Comparison of ENCODE assay signal across 8 cellular contexts in genomic region chr11:62694455-62695167, GRCh38. TPM values are rescaled to one million over a fixed set of nuclear protein-coding genes. Genes with fewer than 3 reads are reported as not detected.
DNase-seq lines count a peak whose midpoint lies in the region; ATAC-seq and TF ChIP-seq lines count a peak whose summit lies in the region.

No MANE protein-coding gene starts in this region.

- peaks cover 6 to 18% of the 10 kb centered on the region in 2 donors for H3K36me3 Mint-ChIP-seq in activated naive CD4-positive, alpha-beta T cell treated with anti-CD3 and anti-CD28 coated beads, Interleukin-2, amount 50 U/mL, for 72 hours

- DNase-seq in DMS53 (lab: John Stamatoyannopoulos, UW) (peak; percentile 88), SKM-1 (lab: John Stamatoyannopoulos, UW; ENCODE audit: unreplicated experiment) (peak; percentile 63), head of caudate nucleus (peak; percentile 39 to 91 (median 76)), prostate gland (ENCODE audit: low spot score) (peak; percentile 75), vagina (ENCODE audit: extremely low spot score in 2 of 2) (no peak), kidney glomerular epithelial cell (lab: John Stamatoyannopoulos, UW) (no peak)
- peak; percentile 66 to 79 for DNase-seq in activated naive CD4-positive, alpha-beta T cell treated with anti-CD3 and anti-CD28 coated beads, Interleukin-2, amount 50 U/mL, for 72 hours (ENCODE audit: low spot score in 2 of 2)

- H3K9me3 ChIP-seq in prostate gland: no peaks in the 10 kb centered on the region
- H3K9me3 ChIP-seq in vagina: no peaks in the 10 kb centered on the region

- H3K9me3 Mint-ChIP-seq in activated naive CD4-positive, alpha-beta T cell treated with anti-CD3 and anti-CD28 coated beads, Interleukin-2, amount 50 U/mL, for 72 hours: no peaks in the 10 kb centered on the region

- no peaks in the 10 kb centered on the region for H3K4me1 ChIP-seq in KMS-11 (ENCODE audit: low read depth, poor library complexity, severe bottlenecking)
- H3K4me1 ChIP-seq in prostate gland (replicated peaks): no peaks in the 10 kb centered on the region
- peaks cover 12% of the 10 kb centered on the region for H3K4me1 ChIP-seq in vagina

- H3K27me3 ChIP-seq in KMS-11 (ENCODE audit: insufficient read depth, low read depth): no peaks in the 10 kb centered on the region
- no peaks in the 10 kb centered on the region for H3K27me3 ChIP-seq in prostate gland (replicated peaks; ENCODE audit: insufficient read depth)
- H3K27me3 ChIP-seq in vagina: no peaks in the 10 kb centered on the region

- no peak overlapping the region for H3K4me3 ChIP-seq in KMS-11 (IDR thresholded peaks at IDR 0.05; ENCODE audit: insufficient read depth, low read depth, low read length)
- H3K4me3 ChIP-seq in prostate gland: no peak overlapping the region
- H3K4me3 ChIP-seq in vagina: no peak overlapping the region

- no peak overlapping the region for H3K9ac ChIP-seq in KMS-11

- H3K27ac Mint-ChIP-seq in activated naive CD4-positive, alpha-beta T cell treated with anti-CD3 and anti-CD28 coated beads, Interleukin-2, amount 50 U/mL, for 72 hours: peak overlapping the region in 1 of 2 donors; percentile 57

- no peaks in the 10 kb centered on the region for H3K79me2 ChIP-seq in KMS-11 (ENCODE audit: insufficient read depth, low read depth)

- no peak overlapping the region for H2AFZ ChIP-seq in KMS-11 (ENCODE audit: low read depth)

- no peaks in the 10 kb centered on the region for H4K20me1 ChIP-seq in KMS-11 (ENCODE audit: insufficient read depth)

- peak; percentile 84 to 88 for ATAC-seq in activated naive CD4-positive, alpha-beta T cell treated with anti-CD3 and anti-CD28 coated beads, Interleukin-2, amount 50 U/mL, for 72 hours

- TF ChIP-seq CTCF in KMS-11 (conservative IDR thresholded peaks at IDR 0.05; ENCODE audit: low read depth, low read length) (peak; percentile 84), prostate gland (IDR thresholded peaks at IDR 0.05) (peak; percentile 31 to 71 (median 66)), vagina (IDR thresholded peaks at IDR 0.05) (peak; percentile 69 to 82 (median 76))

- H3K27ac ChIP-seq in KMS-11 (no peak overlapping the region), prostate gland (no peak overlapping the region), vagina (no peak overlapping the region)

- no peaks in the 10 kb centered on the region for H3K36me3 ChIP-seq in KMS-11 (ENCODE audit: insufficient read depth)
- peaks cover 4 to 11% of the 10 kb centered on the region in 2 donors for H3K36me3 ChIP-seq in prostate gland
- peaks cover 0 to 15% of the 10 kb centered on the region in 2 donors for H3K36me3 ChIP-seq in vagina

- intact Hi-C loops in head of caudate nucleus (cut with DNase I): no loop called here
- intact Hi-C loops in prostate gland (cut with DNase I): loop anchor here (5.0 kb wide), 1 partner anchor 312 kb away; no protein-coding TSS in a partner anchor
- intact Hi-C loops in vagina (cut with DNase I): no loop called here

- TF ChIP-seq POLR2A in prostate gland (IDR thresholded peaks at IDR 0.05) (no peak), vagina (IDR thresholded peaks at IDR 0.05) (no peak)

- WGBS in prostate gland: 51% methylated on average over 14 of the region's 14 CpGs

- H3K4me2 ChIP-seq in KMS-11: no peak overlapping the region

RNA-seq across cellular contexts. Expression of gene LRRN4CL, which starts 5.3 kb away (rescaled TPM):
- total RNA-seq in activated naive CD4-positive, alpha-beta T cell treated with anti-CD3 and anti-CD28 coated beads, Interleukin-2, amount 50 U/mL, for 72 hours: under 1 TPM; 0.48 to 0.49 TPM
- total RNA-seq in prostate gland: 1 to 10 TPM; 2.8 to 8.0 TPM
- total RNA-seq in vagina: 45.2 TPM

RNA-seq across cellular contexts. Expression of gene BSCL2, which starts 12.6 kb away (rescaled TPM):
- total RNA-seq in activated naive CD4-positive, alpha-beta T cell treated with anti-CD3 and anti-CD28 coated beads, Interleukin-2, amount 50 U/mL, for 72 hours: 10 to 100 TPM; 28.8 to 42.6 TPM
- 100 to 1,000 TPM; 148 to 187 TPM for total RNA-seq in prostate gland
- 74.9 TPM for total RNA-seq in vagina

RNA-seq across cellular contexts. Expression of gene GNG3, which starts 12.9 kb away (rescaled TPM):
- not detected for total RNA-seq in activated naive CD4-positive, alpha-beta T cell treated with anti-CD3 and anti-CD28 coated beads, Interleukin-2, amount 50 U/mL, for 72 hours
- not detected for total RNA-seq in prostate gland
- total RNA-seq in vagina: 2.5 TPM

RNA-seq across cellular contexts. Expression of gene UBXN1, which starts 15.7 kb away (rescaled TPM):
- 100 to 1,000 TPM in 1 of 2 donors, 10 to 100 TPM in 1; 97.2 to 129 TPM for total RNA-seq in activated naive CD4-positive, alpha-beta T cell treated with anti-CD3 and anti-CD28 coated beads, Interleukin-2, amount 50 U/mL, for 72 hours
- total RNA-seq in prostate gland: 100 to 1,000 TPM; 136 to 179 TPM
- total RNA-seq in vagina: 216 TPM

RNA-seq across cellular contexts. Expression of gene LBHD1, which starts 22.5 kb away (rescaled TPM):
- 10 to 100 TPM; 16.6 to 24.3 TPM for total RNA-seq in activated naive CD4-positive, alpha-beta T cell treated with anti-CD3 and anti-CD28 coated beads, Interleukin-2, amount 50 U/mL, for 72 hours
- total RNA-seq in prostate gland (10 to 100 TPM in 1 of 2 donors, 1 to 10 TPM in 1; 7.1 to 10.2 TPM), vagina (6.9 TPM)

Comparison
In these comparisons a context has a peak if more than half of its experiments do, and no peak if none do; other contexts are left out.
1. DNase-seq: peak in DMS53 (single experiment), SKM-1 (single experiment), activated naive CD4-positive, alpha-beta T cell treated with anti-CD3 and anti-CD28 coated beads, Interleukin-2, amount 50 U/mL, for 72 hours (2 of 2), head of caudate nucleus (42 of 42) and prostate gland (single experiment); none in vagina (0 of 2) and kidney glomerular epithelial cell (single experiment).
2. Peak in every context shown above with its lines, with median percentiles within 50 percentile points of each other: CTCF ChIP-seq.